Comparison of ENCODE assay signal across 8 cellular contexts in the genomic region with DNA sequence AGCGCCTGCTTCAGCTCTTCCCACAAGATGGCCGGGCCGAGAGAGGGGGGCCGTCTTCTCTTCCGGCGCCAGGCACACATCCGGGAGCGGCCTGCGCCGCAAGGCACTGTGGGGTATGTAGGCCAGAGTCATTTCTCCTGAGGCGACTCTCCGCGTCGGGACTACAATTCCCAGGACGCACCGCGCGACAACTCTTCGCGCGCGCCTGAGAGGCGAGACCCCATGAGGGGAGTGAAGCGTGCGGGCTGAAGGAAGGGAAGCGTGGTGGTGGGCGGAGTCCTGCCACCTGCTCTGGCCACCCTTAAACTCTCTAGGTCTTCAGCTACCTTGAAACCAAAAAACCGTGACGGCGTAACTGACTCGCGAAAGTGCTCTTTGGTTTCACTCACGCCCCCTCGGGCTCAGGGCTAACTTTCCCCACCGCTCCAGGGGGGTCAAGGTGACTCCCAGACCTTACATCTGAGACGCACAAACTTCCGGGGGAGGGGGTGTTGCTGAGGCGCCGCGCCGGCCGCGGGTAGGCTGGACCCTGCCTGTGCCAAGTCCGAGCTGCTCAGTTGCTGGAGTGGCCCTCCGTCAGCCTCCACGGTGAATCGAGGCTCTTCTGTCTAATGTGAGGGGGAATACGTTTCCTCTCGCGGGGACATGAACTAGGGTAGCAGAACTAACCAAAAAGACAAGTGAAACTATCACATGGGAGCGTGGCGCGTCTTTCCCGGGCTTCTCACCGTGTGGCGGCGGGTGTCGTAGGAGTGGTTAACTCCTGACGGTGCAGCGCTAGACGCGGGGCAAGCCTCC. TPM values are rescaled to one million over a fixed set of nuclear protein-coding genes. Genes with fewer than 3 reads are reported as not detected.
A peak's percentile ranks its signal among the peaks of the same experiment; 100 is the strongest.
DNase-seq lines count a peak whose midpoint lies in the region; ATAC-seq lines count a peak whose summit lies in the region.

A gene (minus strand): TSS at position 45 of the 798 bp plus-strand sequence. CDS start 102 bp downstream, outside the sequence.

- H3K27ac ChIP-seq in BLaER1 = peak within 1 kb of the TSS; percentile 98

- H3K27me3 ChIP-seq in BLaER1 = no peaks in the 10 kb centered on the region

- H3K9ac ChIP-seq in BLaER1 = peak within 1 kb of the TSS; percentile 99

- H3K4me2 ChIP-seq in BLaER1 = peak within 1 kb of the TSS; percentile 91

- H3K4me3 ChIP-seq in BLaER1 = peak within 1 kb of the TSS; percentile 94

- H3K4me1 ChIP-seq in BLaER1 = peaks cover 58% of the 10 kb centered on the region

- H3K9me3 ChIP-seq in BLaER1 = no peaks in the 10 kb centered on the region

- H3K36me3 ChIP-seq in BLaER1 = peaks cover 34% of the 10 kb centered on the region

- peak; percentile 99 for DNase-seq in NCI-H748 (lab: John Stamatoyannopoulos, UW; ENCODE audit: unreplicated experiment)
- peak; percentile 93 for DNase-seq in activated CD4-positive, alpha-beta T cell treated with anti-CD3 and anti-CD28 coated beads, Interleukin-2, amount 50 U/mL, for 1 hour
- peak; percentile 95 for DNase-seq in dedifferentiated amniotic fluid mesenchymal stem cell (ENCODE audit: extremely low spot score)
- DNase-seq in left lobe of liver (ENCODE audit: low spot score) = peak; percentile 98
- DNase-seq in stimulated activated CD4-positive, alpha-beta T cell treated with anti-CD3 and anti-CD28 coated beads, Interleukin-2, amount 100 ng/mL, for 4 hours (ENCODE audit: low read depth) = peak; percentile 94

- peak; percentile 75 for ATAC-seq in GM19351 (IDR thresholded peaks at IDR 0.05; ENCODE audit: unreplicated experiment)
- ATAC-seq in HG03521 (IDR thresholded peaks at IDR 0.05; ENCODE audit: unreplicated experiment) = peak; percentile 80
- ATAC-seq in left lobe of liver = peak; percentile 93

- peaks cover 45% of the 10 kb centered on the region for H4K20me1 ChIP-seq in BLaER1

RNA-seq across cellular contexts. Expression of the gene that starts here (rescaled TPM):
- 77.0 TPM for total RNA-seq in left lobe of liver

Comparison
In these comparisons a context has a peak if more than half of its experiments do, and no peak if none do; other contexts are left out.
1. Peak in every context shown above with its lines: DNase-seq, ATAC-seq, H3K4me3 ChIP-seq and H3K27ac ChIP-seq.